In genomic region chr2:70553584-70554337, GRCh38 we compare ENCODE assay signal across 8 cellular contexts. TPM values are rescaled to one million over a fixed set of nuclear protein-coding genes. Genes with fewer than 3 reads are reported as not detected.
A peak's percentile ranks its signal among the peaks of the same experiment; 100 is the strongest.
DNase-seq lines count a peak whose midpoint lies in the region; ATAC-seq and TF ChIP-seq lines count a peak whose summit lies in the region.

TSS of gene TGFA (minus strand) at chr2:70553826. CDS start at chr2:70553767, 59 bp downstream.

- H3K36me3 Mint-ChIP-seq in activated naive CD4-positive, alpha-beta T cell treated with anti-CD3 and anti-CD28 coated beads, Interleukin-2, amount 50 U/mL, for 72 hours, result no peaks in the 10 kb centered on the region

- no peak within 1 kb of the TSS for H2BK5ac ChIP-seq in trophoblast cell (ENCODE audit: low read depth, low read length, poor library complexity)

- H3K27ac ChIP-seq in SK-N-MC (no peak within 1 kb of the TSS), trophoblast cell (ENCODE audit: low read depth, low read length) (no peak within 1 kb of the TSS), transverse colon (peak within 1 kb of the TSS; percentile 84 to 93 (median 87))

- ATAC-seq in GM21529 (IDR thresholded peaks at IDR 0.05; ENCODE audit: unreplicated experiment), result peak; percentile 68
- ATAC-seq in activated naive CD4-positive, alpha-beta T cell treated with anti-CD3 and anti-CD28 coated beads, Interleukin-2, amount 50 U/mL, for 72 hours, result peak; percentile 83 to 88

- H3K4me1 ChIP-seq in trophoblast cell (ENCODE audit: control insufficient read depth in 1 of 2, insufficient read depth in 2 of 2, low read length in 2 of 2), result peaks cover 2 to 5% of the 10 kb centered on the region in 2 experiments
- H3K4me1 ChIP-seq in transverse colon, result peaks cover 0 to 47% (median 28%) of the 10 kb centered on the region in 4 donors

- no peak within 1 kb of the TSS for H3K18ac ChIP-seq in trophoblast cell (ENCODE audit: low read length)

- intact Hi-C loops in cardiac septum (cut with DNase I), result no loop called here
- intact Hi-C loops in transverse colon (cut with DNase I; ENCODE audit: low total_unique reads), result no loop called here

- H3K4me3 ChIP-seq in SK-N-MC (peak within 1 kb of the TSS; percentile 74), trophoblast cell (ENCODE audit: low read depth, low read length) (peak within 1 kb of the TSS; percentile 70), transverse colon (peak within 1 kb of the TSS; percentile 56 to 80 (median 64))

- peak within 1 kb of the TSS in 1 of 2 donors; percentile 85 for H3K27ac Mint-ChIP-seq in activated naive CD4-positive, alpha-beta T cell treated with anti-CD3 and anti-CD28 coated beads, Interleukin-2, amount 50 U/mL, for 72 hours

- H3K9ac ChIP-seq in SK-N-MC (ENCODE audit: insufficient read length) (no peak within 1 kb of the TSS), trophoblast cell (ENCODE audit: low read length) (no peak within 1 kb of the TSS)

- no peaks in the 10 kb centered on the region for H3K79me1 ChIP-seq in trophoblast cell (ENCODE audit: low read length)

- no peak within 1 kb of the TSS for H4K91ac ChIP-seq in trophoblast cell (ENCODE audit: low read depth, low read length)

- no peaks in the 10 kb centered on the region for H3K9me3 ChIP-seq in SK-N-MC (ENCODE audit: low read depth, low read length)
- H3K9me3 ChIP-seq in trophoblast cell (ENCODE audit: insufficient read depth, low read depth, low read length), result no peaks in the 10 kb centered on the region
- no peaks in the 10 kb centered on the region for H3K9me3 ChIP-seq in transverse colon

- peak; percentile 76 to 90 (median 78) for TF ChIP-seq CTCF in transverse colon (IDR thresholded peaks at IDR 0.05)

- H3K36me3 ChIP-seq in SK-N-MC (ENCODE audit: insufficient read depth, low read length) (no peaks in the 10 kb centered on the region), trophoblast cell (ENCODE audit: control insufficient read depth in 1 of 2, insufficient read depth in 2 of 2, low read length in 2 of 2) (no peaks in the 10 kb centered on the region), transverse colon (no peaks in the 10 kb centered on the region)

- peak within 1 kb of the TSS; percentile 92 for H2AFZ ChIP-seq in trophoblast cell (ENCODE audit: insufficient read depth, low read length, poor library complexity)

- no peak for TF ChIP-seq EP300 in transverse colon (IDR thresholded peaks at IDR 0.05; ENCODE audit: low read depth)

- no peak within 1 kb of the TSS for H3K14ac ChIP-seq in trophoblast cell (ENCODE audit: low read length)

- H4K12ac ChIP-seq in trophoblast cell (ENCODE audit: low read depth, low read length), result no peak within 1 kb of the TSS

- no peak within 1 kb of the TSS for H3K4ac ChIP-seq in trophoblast cell (ENCODE audit: low read depth, low read length)

- H3K4me2 ChIP-seq in trophoblast cell (ENCODE audit: low read length), result peak within 1 kb of the TSS; percentile 87

- H3K79me2 ChIP-seq in trophoblast cell (ENCODE audit: control insufficient read depth, insufficient read depth, low read length, poor library complexity), result no peaks in the 10 kb centered on the region

- DNase-seq in D341Med (ENCODE audit: low spot score) (peak; percentile 82), Kasumi-1 (lab: John Stamatoyannopoulos, UW) (peak; percentile 46 to 50), SK-N-MC (ENCODE audit: low read depth, low spot score) (no peak), cardiac septum (ENCODE audit: low spot score) (peak; percentile 90), trophoblast cell (peak; percentile 43 to 63), transverse colon (peak; percentile 89)
- peak; percentile 71 to 88 for DNase-seq in activated naive CD4-positive, alpha-beta T cell treated with anti-CD3 and anti-CD28 coated beads, Interleukin-2, amount 50 U/mL, for 72 hours (ENCODE audit: low spot score in 2 of 2)

- no peak within 1 kb of the TSS for H2AK5ac ChIP-seq in trophoblast cell (ENCODE audit: low read length)

- TF ChIP-seq POLR2A in transverse colon (IDR thresholded peaks at IDR 0.05), result peak; percentile 87

- no CpG with 5 or more reads among the region's 88 CpGs for WGBS in trophoblast cell (ENCODE audit: extremely low coverage, insufficient coverage, insufficient read length)
- 1% methylated on average over 55 of the region's 88 CpGs; no CpG with 5 or more reads in 1 of the 2 donors for WGBS in transverse colon (ENCODE audit: low coverage in 1 of 2), 2 donors

- no peaks in the 10 kb centered on the region for H3K9me3 Mint-ChIP-seq in activated naive CD4-positive, alpha-beta T cell treated with anti-CD3 and anti-CD28 coated beads, Interleukin-2, amount 50 U/mL, for 72 hours

- in situ Hi-C loops in transverse colon (cut with MboI; ENCODE audit: low pct_ligation_motif_present in 1 of 4, low pct_unique_long_range_greater_than_20kb in 1 of 4, low sequenced_read_pairs in 3 of 4), result loop anchor here in 1 of 4 donors (10.0 kb wide), 1 partner anchor 61 kb away; no protein-coding TSS in a partner anchor

- no peak within 1 kb of the TSS for H4K8ac ChIP-seq in trophoblast cell (ENCODE audit: low read depth, low read length)

- no peak within 1 kb of the TSS for H2BK12ac ChIP-seq in trophoblast cell (ENCODE audit: low read length)

- H3K27me3 ChIP-seq in trophoblast cell (ENCODE audit: insufficient read depth, low read length), result peaks cover 25% of the 10 kb centered on the region
- peaks cover 31% of the 10 kb centered on the region for H3K27me3 ChIP-seq in transverse colon

- no peak within 1 kb of the TSS for H2BK120ac ChIP-seq in trophoblast cell (ENCODE audit: insufficient read depth, low read length, poor library complexity)

- no peak within 1 kb of the TSS for H3K23ac ChIP-seq in trophoblast cell (ENCODE audit: low read length)

RNA-seq across cellular contexts. Expression of gene TGFA, which starts in this region (rescaled TPM):
- total RNA-seq in activated naive CD4-positive, alpha-beta T cell treated with anti-CD3 and anti-CD28 coated beads, Interleukin-2, amount 50 U/mL, for 72 hours, result 1 to 10 TPM in 1 of 2 donors, under 1 TPM in 1; 0.19 to 1.8 TPM
- total RNA-seq in cardiac septum (0.73 TPM), transverse colon (10 to 100 TPM; 10.7 to 51.3 (median 33.7) TPM)
- 0.04 and 0.10 TPM in 2 replicates for polyA plus RNA-seq in trophoblast cell (2013)

Comparison
In these comparisons a context has a peak if more than half of its experiments do, and no peak if none do; other contexts are left out.
1. Peak in DNase-seq in cardiac septum; RNA of the gene not detected or under 1 TPM.
2. H3K27ac ChIP-seq: peak in transverse colon (4 of 4); none in SK-N-MC (single experiment) and trophoblast cell (single experiment).
3. Peak in every context shown above with its lines, with median percentiles within 50 percentile points of each other: H3K4me3 ChIP-seq.